ENCODE assay signal across 1 cellular context in the genomic region with DNA sequence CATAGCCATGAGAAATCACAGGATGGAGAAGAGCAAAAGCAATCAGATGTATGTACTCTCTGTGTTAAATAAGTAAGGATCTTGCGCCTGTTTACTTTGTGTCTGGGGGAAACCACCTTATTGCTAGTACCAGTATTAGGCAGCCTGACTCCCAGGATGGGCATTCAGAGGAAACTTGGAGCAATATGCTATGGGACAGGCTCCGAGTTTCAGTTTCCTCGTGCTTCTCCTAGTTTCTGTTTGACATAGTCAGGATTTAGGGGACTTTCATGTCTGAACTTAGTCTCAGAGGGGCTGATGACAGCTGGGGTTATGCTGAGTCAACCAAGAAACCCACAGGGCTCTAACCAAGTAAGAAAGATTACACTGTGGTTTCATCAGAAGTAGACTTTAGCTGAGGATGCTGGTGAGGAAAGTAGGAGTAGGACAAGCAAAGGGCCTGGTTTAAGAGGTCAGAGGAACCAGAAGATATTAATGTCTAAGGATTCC.
TF ChIP-seq lines count a peak whose summit lies in the region.

No MANE protein-coding gene starts in this region.

TF ChIP-seq in IMR-90, 13 proteins besides CTCF, POLR2A, EP300 and RAD21:
- TF ChIP-seq MAZ (IDR thresholded peaks at IDR 0.05; ENCODE audit: borderline replicate concordance, low read depth, low read length) (no peak), MAFK (IDR thresholded peaks at IDR 0.05; ENCODE audit: low read depth, low read length) (no peak), NFE2L2 (IDR thresholded peaks at IDR 0.05; ENCODE audit: low read depth, low read length) (no peak), RFX5 (IDR thresholded peaks at IDR 0.05; ENCODE audit: low read depth, low read length) (no peak), FOS (IDR thresholded peaks at IDR 0.05; ENCODE audit: low read depth, low read length) (no peak), CEBPB (IDR thresholded peaks at IDR 0.05; ENCODE audit: low read depth, low read length) (no peak), CHD1 (IDR thresholded peaks at IDR 0.05; ENCODE audit: low read depth, low read length) (no peak), SMC3 (IDR thresholded peaks at IDR 0.05; ENCODE audit: low read depth, low read length) (no peak), RCOR1 (IDR thresholded peaks at IDR 0.05; ENCODE audit: insufficient replicate concordance, low read length) (no peak), MXI1 (IDR thresholded peaks at IDR 0.05; ENCODE audit: borderline replicate concordance, low read depth, low read length) (no peak), BHLHE40 (IDR thresholded peaks at IDR 0.05; ENCODE audit: low read depth, low read length) (no peak)
- TF ChIP-seq, protein P1, sequence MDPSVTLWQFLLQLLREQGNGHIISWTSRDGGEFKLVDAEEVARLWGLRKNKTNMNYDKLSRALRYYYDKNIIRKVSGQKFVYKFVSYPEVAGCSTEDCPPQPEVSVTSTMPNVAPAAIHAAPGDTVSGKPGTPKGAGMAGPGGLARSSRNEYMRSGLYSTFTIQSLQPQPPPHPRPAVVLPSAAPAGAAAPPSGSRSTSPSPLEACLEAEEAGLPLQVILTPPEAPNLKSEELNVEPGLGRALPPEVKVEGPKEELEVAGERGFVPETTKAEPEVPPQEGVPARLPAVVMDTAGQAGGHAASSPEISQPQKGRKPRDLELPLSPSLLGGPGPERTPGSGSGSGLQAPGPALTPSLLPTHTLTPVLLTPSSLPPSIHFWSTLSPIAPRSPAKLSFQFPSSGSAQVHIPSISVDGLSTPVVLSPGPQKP (IDR thresholded peaks at IDR 0.05; ENCODE audit: borderline replicate concordance, low read depth, low read length) = no peak
- TF ChIP-seq, protein P2, sequence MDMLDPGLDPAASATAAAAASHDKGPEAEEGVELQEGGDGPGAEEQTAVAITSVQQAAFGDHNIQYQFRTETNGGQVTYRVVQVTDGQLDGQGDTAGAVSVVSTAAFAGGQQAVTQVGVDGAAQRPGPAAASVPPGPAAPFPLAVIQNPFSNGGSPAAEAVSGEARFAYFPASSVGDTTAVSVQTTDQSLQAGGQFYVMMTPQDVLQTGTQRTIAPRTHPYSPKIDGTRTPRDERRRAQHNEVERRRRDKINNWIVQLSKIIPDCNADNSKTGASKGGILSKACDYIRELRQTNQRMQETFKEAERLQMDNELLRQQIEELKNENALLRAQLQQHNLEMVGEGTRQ (IDR thresholded peaks at IDR 0.05; ENCODE audit: low read depth, low read length) = no peak
